Comparison of ENCODE assay signal across 7 cellular contexts in genomic region chr6:26053929-26054658, GRCh38. TPM values are rescaled to one million over a fixed set of nuclear protein-coding genes. Genes with fewer than 3 reads are reported as not detected.
DNase-seq lines count a peak whose midpoint lies in the region; ATAC-seq, FAIRE-seq and TF ChIP-seq lines count a peak whose summit lies in the region.

No MANE protein-coding gene starts in this region.

- H3F3A ChIP-seq in neural cell (ENCODE audit: insufficient read depth, low read length, poor library complexity, severe bottlenecking) = peaks cover 7% of the 10 kb centered on the region

- TF ChIP-seq CTCF in OCI-LY3 (IDR thresholded peaks at IDR 0.05; ENCODE audit: low read depth, low read length) (no peak), neural cell (IDR thresholded peaks at IDR 0.05; ENCODE audit: poor library complexity, severe bottlenecking) (no peak)

- H3K4me1 ChIP-seq in OCI-LY3 (ENCODE audit: low read length) (peaks cover 23% of the 10 kb centered on the region), ectodermal cell (ENCODE audit: control insufficient read depth, insufficient read depth, low read length) (peaks cover 6% of the 10 kb centered on the region)

- TF ChIP-seq RAD21 in neural cell (conservative IDR thresholded peaks at IDR 0.05) = no peak

- H2AFZ ChIP-seq in OCI-LY3 (ENCODE audit: low read depth, low read length) (0 out of 2 replicates have a peak overlapping the region, but pooled peaks have one; percentile 7), neural cell (ENCODE audit: low read depth, low read length) (peak overlapping the region; percentile 71)

- no peak for DNase-seq in GM12891 (ENCODE audit: insufficient read length, low spot score)
- no peak for DNase-seq in GM19240 (ENCODE audit: insufficient read length, low spot score)

- peak overlapping the region; percentile 79 for H3K4me3 ChIP-seq in OCI-LY3 (ENCODE audit: low read length)
- H3K4me3 ChIP-seq in ectodermal cell (ENCODE audit: insufficient read depth, low read depth, low read length) = peak overlapping the region; percentile 93
- peak overlapping the region; percentile 76 for H3K4me3 ChIP-seq in neural cell (ENCODE audit: low read length)

- H3K9ac ChIP-seq in OCI-LY3 (ENCODE audit: low read length) = peak overlapping the region; percentile 90
- H3K9ac ChIP-seq in neural cell (ENCODE audit: low read length) = peak overlapping the region; percentile 62

- H3K27me3 ChIP-seq in OCI-LY3 (ENCODE audit: low read depth, low read length) (no peaks in the 10 kb centered on the region), ectodermal cell (ENCODE audit: control insufficient read depth, insufficient read depth, low read length, poor library complexity, severe bottlenecking) (no peaks in the 10 kb centered on the region), neural cell (ENCODE audit: insufficient read depth, low read depth, low read length) (no peaks in the 10 kb centered on the region)

- H3K9me2 ChIP-seq in neural cell (ENCODE audit: insufficient read depth, low read length) = no peaks in the 10 kb centered on the region

- no peaks in the 10 kb centered on the region for H4K20me1 ChIP-seq in OCI-LY3 (ENCODE audit: insufficient read depth, low read length)
- H4K20me1 ChIP-seq in neural cell (ENCODE audit: insufficient read depth) = no peaks in the 10 kb centered on the region

- peak overlapping the region; percentile 65 for H3K4me2 ChIP-seq in OCI-LY3 (ENCODE audit: low read length)
- peak overlapping the region; percentile 77 for H3K4me2 ChIP-seq in neural cell (ENCODE audit: low read length)

- H3K27ac ChIP-seq in OCI-LY3 (ENCODE audit: low read length) (peak overlapping the region; percentile 99), ectodermal cell (ENCODE audit: insufficient read depth, low read depth, low read length, poor library complexity, severe bottlenecking) (peak overlapping the region; percentile 93), neural cell (ENCODE audit: low read length) (peak overlapping the region; percentile 70)

- H3K36me3 ChIP-seq in OCI-LY3 (replicated peaks; ENCODE audit: low read depth, low read length) (no peaks in the 10 kb centered on the region), ectodermal cell (ENCODE audit: control insufficient read depth, insufficient read depth, low read length) (no peaks in the 10 kb centered on the region), neural cell (ENCODE audit: insufficient read depth, low read length) (no peaks in the 10 kb centered on the region)

- no peak for TF ChIP-seq EP300 in neural cell (conservative IDR thresholded peaks at IDR 0.05; ENCODE audit: poor library complexity, severe bottlenecking)

- no peak for TF ChIP-seq POLR2A in GM12891 (IDR thresholded peaks at IDR 0.05; ENCODE audit: low read depth, low read length)

- WGBS in ectodermal cell, 2 experiments = 69 to 75% methylated on average over 5 of the region's 6 CpGs

- peak; percentile 28 for FAIRE-seq in GM12891 (lab: Jason Lieb, UNC)

- no peak for ATAC-seq in activated CD4-positive, CD25-positive, alpha-beta regulatory T cell treated with anti-CD3 and anti-CD28 coated beads, Interleukin-2, amount 50 U/mL, for 24 hours
- no peak for ATAC-seq in HG03025 (IDR thresholded peaks at IDR 0.05; ENCODE audit: low FRiP score, unreplicated experiment)

- H3K79me2 ChIP-seq in OCI-LY3 (ENCODE audit: low read length) (no peaks in the 10 kb centered on the region), neural cell (replicated peaks; ENCODE audit: insufficient read depth, low read length) (no peaks in the 10 kb centered on the region)

- H3K9me3 ChIP-seq in OCI-LY3 (ENCODE audit: insufficient read depth, low read length) = no peaks in the 10 kb centered on the region
- no peaks in the 10 kb centered on the region for H3K9me3 ChIP-seq in ectodermal cell (ENCODE audit: control insufficient read depth, low read length)
- H3K9me3 ChIP-seq in neural cell (ENCODE audit: low read length) = no peaks in the 10 kb centered on the region

TF ChIP-seq in GM12891, 5 proteins besides CTCF, POLR2A, EP300 and RAD21:
- TF ChIP-seq PAX5 (IDR thresholded peaks at IDR 0.05; ENCODE audit: insufficient read depth, low read length, severe bottlenecking) (no peak), POU2F2 (IDR thresholded peaks at IDR 0.05; ENCODE audit: low read depth, low read length) (no peak), POLR2AphosphoS5 (IDR thresholded peaks at IDR 0.05; ENCODE audit: low read depth, low read length) (no peak), TAF1 (IDR thresholded peaks at IDR 0.05; ENCODE audit: low read depth, low read length) (no peak), SPI1 (IDR thresholded peaks at IDR 0.05; ENCODE audit: low read depth, low read length) (no peak)

TF ChIP-seq in neural cell, 6 proteins besides CTCF, POLR2A, EP300 and RAD21:
- TF ChIP-seq REST (IDR thresholded peaks at IDR 0.05; ENCODE audit: borderline replicate concordance) (no peak), MXI1 (conservative IDR thresholded peaks at IDR 0.05; ENCODE audit: poor library complexity, severe bottlenecking) (no peak), POLR2AphosphoS5 (IDR thresholded peaks at IDR 0.05) (no peak), SMC3 (conservative IDR thresholded peaks at IDR 0.05; ENCODE audit: poor library complexity) (no peak), TAF1 (IDR thresholded peaks at IDR 0.05; ENCODE audit: low read depth) (no peak), EZH2 (IDR thresholded peaks at IDR 0.05; ENCODE audit: borderline replicate concordance, insufficient read depth, low read length, poor library complexity, severe bottlenecking) (no peak)

RNA-seq across cellular contexts. Expression of gene HFE, which starts 33.1 kb away (rescaled TPM):
- 0.98 TPM for polyA plus RNA-seq in GM12891 (2012; ENCODE audit: low read depth, missing spikeins)
- polyA plus RNA-seq in ectodermal cell (2013, experiment 1 of 4) = 0.78 TPM
- 0.92 TPM for polyA plus RNA-seq in ectodermal cell (2013, experiment 2 of 4)
- 0.85 TPM for polyA plus RNA-seq in ectodermal cell (2013, experiment 3 of 4)
- polyA plus RNA-seq in ectodermal cell (2013, experiment 4 of 4) = 0.93 TPM
- polyA plus RNA-seq in neural cell = not detected in 2 replicates
- not detected in 2 replicates for polyA minus RNA-seq in neural cell
